34 cellular contexts compared by ENCODE assay signal in the genomic region with DNA sequence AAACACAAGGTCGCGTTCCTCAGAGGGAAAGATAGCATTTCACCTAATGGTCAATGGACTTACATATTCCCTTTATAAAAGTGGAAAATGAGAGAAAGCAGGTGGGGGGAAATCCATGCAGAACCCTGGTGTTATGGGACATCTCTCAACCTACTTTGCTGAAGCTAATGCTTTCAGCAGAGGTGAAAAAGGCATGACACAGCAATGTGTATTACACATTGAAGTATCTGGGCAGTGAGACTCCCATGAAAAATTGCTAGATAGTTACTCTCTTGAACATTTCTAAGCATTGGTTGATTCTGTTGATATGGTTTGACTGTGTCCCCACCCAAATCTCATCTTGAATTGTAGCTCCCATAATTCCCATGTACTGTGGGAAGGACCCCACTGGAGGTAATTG.
"Had no signal": no experiment of that assay in that cellular context is flagged by ENCODE, and none has a peak within 500 bp of the region (broad histone marks: within the 10 kb centered on the region; RNA-seq: fewer than 3 reads in every experiment).

No MANE protein-coding gene starts in this region.

- H3K27ac Mint-ChIP-seq: activated B cell treated with CpG ODN at 0.5 μM for 24 hours; activated CD4-positive, alpha-beta memory T cell treated with anti-CD3 and anti-CD28 coated beads for 36 hours; activated CD4-positive, alpha-beta T cell treated with anti-CD3 and anti-CD28 coated beads, Interleukin-2, amount 10 ng/mL, durations not matched to agents 24 days and 14 days; activated CD8-positive, alpha-beta T cell treated with anti-CD3 and anti-CD28 coated beads for 36 hours; activated naive CD4-positive, alpha-beta T cell treated with anti-CD3 and anti-CD28 coated beads, Interleukin-2, amount 10 ng/mL, durations not matched to agents 7 days and 5 days; activated naive CD4-positive, alpha-beta T cell treated with anti-CD3 and anti-CD28 coated beads, Interleukin-2, amount 50 U/mL, for 24 hours; activated naive CD8-positive, alpha-beta T cell; activated naive CD8-positive, alpha-beta T cell treated with anti-CD3 and anti-CD28 coated beads, Interleukin-2, amount 10 ng/mL, durations not matched to agents 7 days and 5 days; activated naive CD8-positive, alpha-beta T cell treated with anti-CD3 and anti-CD28 coated beads, Interleukin-2, amount 50 U/mL, for 24 hours; activated T-cell treated with anti-CD3 and anti-CD28 coated beads, Interleukin-2, amount 50 U/mL, for 24 hours; activated T-helper 2 cell treated with anti-CD3 and anti-CD28 coated beads, Interferon-gamma antibody, Interleukin-2, Interleukin-4, amounts not matched to agents 10 μg/mL and 5 μg/mL and 100 μg/mL, durations not matched to agents 14 hours and 24 hours and 36 hours; brain; T-helper 1 cell treated with Interleukin-12 subunit alpha and Interleukin-12 subunit beta and Interleukin-4 antibody, amounts not matched to agents 30 μg/mL and 1 μg/mL, for 36 hours; T-helper 2 cell treated with Interferon-gamma antibody and Interleukin-4, amounts not matched to agents 5 μg/mL and 100 μg/mL, for 36 hours had no signal

- DNase-seq: activated B cell treated with CpG ODN at 0.5 μM for 24 hours; activated CD4-positive, alpha-beta memory T cell treated with anti-CD3 and anti-CD28 coated beads for 36 hours; activated CD4-positive, alpha-beta T cell treated with anti-CD3 and anti-CD28 coated beads for 4 hours; activated CD4-positive, alpha-beta T cell treated with anti-CD3 and anti-CD28 coated beads, Interleukin-2, amount 10 ng/mL, durations not matched to agents 24 days and 14 days; activated CD4-positive, alpha-beta T cell treated with anti-CD3 and anti-CD28 coated beads, Interleukin-2, amount 50 U/mL, for 1 hour; activated CD4-positive, alpha-beta T cell treated with anti-CD3 and anti-CD28 coated beads, Interleukin-2, amount 50 U/mL, for 4 hours; activated CD4-positive, CD25-positive, alpha-beta regulatory T cell treated with anti-CD3 and anti-CD28 coated beads, Interleukin-2, amount 50 U/mL, for 72 hours; activated CD8-positive, alpha-beta memory T cell treated with anti-CD3 and anti-CD28 coated beads, Interleukin-2, amount 50 U/mL, for 4 hours; activated CD8-positive, alpha-beta T cell treated with anti-CD3 and anti-CD28 coated beads for 36 hours; activated effector memory CD4-positive, alpha-beta T cell treated with Interleukin-2 at 50 U/mL for 16 hours; activated gamma-delta T cell; activated naive CD4-positive, alpha-beta T cell treated with anti-CD3 and anti-CD28 coated beads, Interleukin-2, amount 10 ng/mL, durations not matched to agents 7 days and 5 days; activated naive CD4-positive, alpha-beta T cell treated with Interleukin-2 at 50 U/mL for 16 hours; activated naive CD8-positive, alpha-beta T cell treated with anti-CD3 and anti-CD28 coated beads, Interleukin-2, amount 10 ng/mL, durations not matched to agents 7 days and 5 days; activated naive CD8-positive, alpha-beta T cell treated with anti-CD3 and anti-CD28 coated beads, Interleukin-2, amount 50 U/mL, for 24 hours; activated T-cell treated with anti-CD3 and anti-CD28 coated beads, Interleukin-2, amount 50 U/mL, for 24 hours; activated T-cell treated with anti-CD3 and anti-CD28 coated beads, Interleukin-2, amount 50 U/mL, for 48 hours; amygdala; anterior cingulate cortex; central memory CD4-positive, alpha-beta T cell; T-helper 1 cell; T-helper 2 cell; T-helper 9 cell had no signal

- H3K36me3 Mint-ChIP-seq: activated CD4-positive, alpha-beta memory T cell treated with anti-CD3 and anti-CD28 coated beads for 36 hours; activated naive CD4-positive, alpha-beta T cell treated with anti-CD3 and anti-CD28 coated beads, Interleukin-2, amount 10 ng/mL, durations not matched to agents 7 days and 5 days; activated naive CD4-positive, alpha-beta T cell treated with anti-CD3 and anti-CD28 coated beads, Interleukin-2, amount 50 U/mL, for 24 hours; brain had no signal

- ATAC-seq: activated CD8-positive, alpha-beta T cell treated with anti-CD3 and anti-CD28 coated beads for 36 hours; activated naive CD8-positive, alpha-beta T cell treated with anti-CD3 and anti-CD28 coated beads, Interleukin-2, amount 50 U/mL, for 24 hours had no signal

- H3K27me3 ChIP-seq: ascending aorta, cardiac muscle cell had no signal

- H3K9me3 Mint-ChIP-seq: activated B cell treated with CpG ODN at 0.5 μM for 24 hours; activated CD4-positive, alpha-beta memory T cell treated with anti-CD3 and anti-CD28 coated beads for 36 hours; activated CD4-positive, alpha-beta T cell treated with anti-CD3 and anti-CD28 coated beads, Interleukin-2, amount 10 ng/mL, durations not matched to agents 24 days and 14 days; activated CD8-positive, alpha-beta T cell treated with anti-CD3 and anti-CD28 coated beads for 36 hours; activated naive CD4-positive, alpha-beta T cell treated with anti-CD3 and anti-CD28 coated beads, Interleukin-2, amount 10 ng/mL, durations not matched to agents 7 days and 5 days; activated naive CD4-positive, alpha-beta T cell treated with anti-CD3 and anti-CD28 coated beads, Interleukin-2, amount 50 U/mL, for 24 hours; activated naive CD8-positive, alpha-beta T cell treated with anti-CD3 and anti-CD28 coated beads, Interleukin-2, amount 50 U/mL, for 24 hours; activated T-cell treated with anti-CD3 and anti-CD28 coated beads, Interleukin-2, amount 50 U/mL, for 24 hours; activated T-helper 2 cell treated with anti-CD3 and anti-CD28 coated beads, Interferon-gamma antibody, Interleukin-2, Interleukin-4, amounts not matched to agents 10 μg/mL and 5 μg/mL and 100 μg/mL, durations not matched to agents 14 hours and 24 hours and 36 hours; brain; T-helper 1 cell treated with Interleukin-12 subunit alpha and Interleukin-12 subunit beta and Interleukin-4 antibody, amounts not matched to agents 30 μg/mL and 1 μg/mL, for 36 hours; T-helper 2 cell treated with Interferon-gamma antibody and Interleukin-4, amounts not matched to agents 5 μg/mL and 100 μg/mL, for 36 hours had no signal

- H3K27ac ChIP-seq: ascending aorta, cardiac muscle cell, VCaP had no signal

- H3K4me3 ChIP-seq: ascending aorta, cardiac muscle cell had no signal

- H3K4me1 Mint-ChIP-seq: brain had no signal

- H3K27me3 Mint-ChIP-seq: activated B cell treated with CpG ODN at 0.5 μM for 24 hours; activated CD4-positive, alpha-beta memory T cell treated with anti-CD3 and anti-CD28 coated beads for 36 hours; activated CD4-positive, alpha-beta T cell treated with anti-CD3 and anti-CD28 coated beads, Interleukin-2, amount 10 ng/mL, durations not matched to agents 24 days and 14 days; activated CD8-positive, alpha-beta T cell treated with anti-CD3 and anti-CD28 coated beads for 36 hours; activated naive CD4-positive, alpha-beta T cell treated with anti-CD3 and anti-CD28 coated beads, Interleukin-2, amount 50 U/mL, for 24 hours; activated naive CD8-positive, alpha-beta T cell; activated T-cell treated with anti-CD3 and anti-CD28 coated beads, Interleukin-2, amount 50 U/mL, for 24 hours; brain had no signal

- FAIRE-seq: bronchial epithelial cell, TTC549 had no signal

- H3K36me3 ChIP-seq: ascending aorta, cardiac muscle cell had no signal

- H3K4me3 Mint-ChIP-seq: activated B cell treated with CpG ODN at 0.5 μM for 24 hours; activated CD4-positive, alpha-beta memory T cell treated with anti-CD3 and anti-CD28 coated beads for 36 hours; activated CD4-positive, alpha-beta T cell treated with anti-CD3 and anti-CD28 coated beads, Interleukin-2, amount 10 ng/mL, durations not matched to agents 24 days and 14 days; activated CD8-positive, alpha-beta T cell treated with anti-CD3 and anti-CD28 coated beads for 36 hours; activated naive CD4-positive, alpha-beta T cell treated with anti-CD3 and anti-CD28 coated beads, Interleukin-2, amount 10 ng/mL, durations not matched to agents 7 days and 5 days; activated naive CD4-positive, alpha-beta T cell treated with anti-CD3 and anti-CD28 coated beads, Interleukin-2, amount 50 U/mL, for 24 hours; activated naive CD8-positive, alpha-beta T cell; activated naive CD8-positive, alpha-beta T cell treated with anti-CD3 and anti-CD28 coated beads, Interleukin-2, amount 10 ng/mL, durations not matched to agents 7 days and 5 days; activated naive CD8-positive, alpha-beta T cell treated with anti-CD3 and anti-CD28 coated beads, Interleukin-2, amount 50 U/mL, for 24 hours; activated T-cell treated with anti-CD3 and anti-CD28 coated beads, Interleukin-2, amount 50 U/mL, for 24 hours; brain; T-helper 1 cell treated with Interleukin-12 subunit alpha and Interleukin-12 subunit beta and Interleukin-4 antibody, amounts not matched to agents 30 μg/mL and 1 μg/mL, for 36 hours; T-helper 2 cell treated with Interferon-gamma antibody and Interleukin-4, amounts not matched to agents 5 μg/mL and 100 μg/mL, for 36 hours had no signal

- H3K9me3 ChIP-seq: ascending aorta had no signal
